Comparison of ENCODE assay signal across 33 cellular contexts in genomic region chrX:137646472-137646871, GRCh38.
"Had no signal": no experiment of that assay in that cellular context is flagged by ENCODE, and none has a peak within 500 bp of the region (broad histone marks: within the 10 kb centered on the region; RNA-seq: fewer than 3 reads in every experiment).

No MANE protein-coding gene starts in this region.

- H3K4me3 ChIP-seq: adrenal gland, body of pancreas, breast epithelium had no signal

- FAIRE-seq: TTC549 had no signal

- H3K27ac ChIP-seq: adrenal gland, body of pancreas, brain microvascular endothelial cell, breast epithelium, VCaP had no signal

- H3K36me3 Mint-ChIP-seq: activated CD8-positive, alpha-beta memory T cell treated with anti-CD3 and anti-CD28 coated beads, Interleukin-2, amount 10 ng/mL, durations not matched to agents 7 days and 5 days; activated naive CD4-positive, alpha-beta T cell treated with anti-CD3 and anti-CD28 coated beads, Interleukin-2, amount 10 ng/mL, durations not matched to agents 7 days and 5 days; activated naive CD4-positive, alpha-beta T cell treated with anti-CD3 and anti-CD28 coated beads, Interleukin-2, amount 50 U/mL, for 24 hours; activated naive CD8-positive, alpha-beta T cell treated with anti-CD3 and anti-CD28 coated beads for 36 hours had no signal

- ATAC-seq: activated CD8-positive, alpha-beta memory T cell treated with anti-CD3 and anti-CD28 coated beads, Interleukin-2, amount 10 ng/mL, durations not matched to agents 7 days and 5 days; activated CD8-positive, alpha-beta T cell treated with anti-CD3 and anti-CD28 coated beads, Interleukin-2, amount 10 ng/mL, durations not matched to agents 7 days and 5 days; body of pancreas had no signal

- H3K36me3 ChIP-seq: adrenal gland, brain microvascular endothelial cell, breast epithelium had no signal

- DNase-seq: activated B cell treated with CpG ODN at 0.5 μM for 24 hours; activated CD4-positive, alpha-beta memory T cell treated with anti-CD3 and anti-CD28 coated beads, Interleukin-2, amount 10 ng/mL, durations not matched to agents 7 days and 5 days; activated CD4-positive, alpha-beta T cell treated with anti-CD3 and anti-CD28 coated beads for 4 hours; activated CD4-positive, alpha-beta T cell treated with anti-CD3 and anti-CD28 coated beads, Interleukin-2, amount 10 ng/mL, durations not matched to agents 24 days and 14 days; activated CD4-positive, alpha-beta T cell treated with anti-CD3 and anti-CD28 coated beads, Interleukin-2, amount 50 U/mL, for 48 hours; activated CD4-positive, CD25-positive, alpha-beta regulatory T cell treated with anti-CD3 and anti-CD28 coated beads, Interleukin-2, amount 50 U/mL, for 72 hours; activated CD8-positive, alpha-beta memory T cell treated with anti-CD3 and anti-CD28 coated beads for 24 hours; activated CD8-positive, alpha-beta memory T cell treated with anti-CD3 and anti-CD28 coated beads, Interleukin-2, amount 10 ng/mL, durations not matched to agents 7 days and 5 days; activated CD8-positive, alpha-beta memory T cell treated with anti-CD3 and anti-CD28 coated beads, Interleukin-2, amount 50 U/mL, for 48 hours; activated CD8-positive, alpha-beta T cell treated with anti-CD3 and anti-CD28 coated beads, Interleukin-2, amount 10 ng/mL, durations not matched to agents 7 days and 5 days; activated effector memory CD4-positive, alpha-beta T cell treated with Interleukin-2 at 50 U/mL for 16 hours; activated gamma-delta T cell; activated naive CD4-positive, alpha-beta T cell treated with anti-CD3 and anti-CD28 coated beads, Interleukin-2, amount 10 ng/mL, durations not matched to agents 7 days and 5 days; activated naive CD4-positive, alpha-beta T cell treated with Interleukin-2 at 50 U/mL for 16 hours; activated naive CD8-positive, alpha-beta T cell treated with anti-CD3 and anti-CD28 coated beads for 36 hours; activated T-cell treated with anti-CD3 and anti-CD28 coated beads, Interleukin-2, amount 50 U/mL, for 24 hours; activated T-cell treated with anti-CD3 and anti-CD28 coated beads, Interleukin-2, amount 50 U/mL, for 48 hours; adrenal gland; amniotic stem cell; aorta; body of pancreas; brain microvascular endothelial cell; central memory CD4-positive, alpha-beta T cell; T-helper 1 cell; T-helper 2 cell; T-helper 9 cell had no signal

- H3K27me3 ChIP-seq: adrenal gland, body of pancreas, brain microvascular endothelial cell had no signal

- H3K9me3 Mint-ChIP-seq: activated B cell treated with CpG ODN at 0.5 μM for 24 hours; activated CD4-positive, alpha-beta memory T cell treated with anti-CD3 and anti-CD28 coated beads, Interleukin-2, amount 10 ng/mL, durations not matched to agents 7 days and 5 days; activated CD4-positive, alpha-beta T cell treated with anti-CD3 and anti-CD28 coated beads, Interleukin-2, amount 10 ng/mL, durations not matched to agents 24 days and 14 days; activated naive CD4-positive, alpha-beta T cell treated with anti-CD3 and anti-CD28 coated beads, Interleukin-2, amount 10 ng/mL, durations not matched to agents 7 days and 5 days; activated naive CD4-positive, alpha-beta T cell treated with anti-CD3 and anti-CD28 coated beads, Interleukin-2, amount 50 U/mL, for 24 hours; activated naive CD8-positive, alpha-beta T cell treated with anti-CD3 and anti-CD28 coated beads for 36 hours; activated T-cell treated with anti-CD3 and anti-CD28 coated beads, Interleukin-2, amount 50 U/mL, for 24 hours; activated T-helper 2 cell treated with anti-CD3 and anti-CD28 coated beads, Interferon-gamma antibody, Interleukin-2, Interleukin-4, amounts not matched to agents 10 μg/mL and 5 μg/mL and 100 μg/mL, durations not matched to agents 14 hours and 24 hours and 36 hours; T-helper 1 cell treated with Interleukin-12 subunit alpha and Interleukin-12 subunit beta and Interleukin-4 antibody, amounts not matched to agents 30 μg/mL and 1 μg/mL, for 36 hours; T-helper 2 cell treated with Interferon-gamma antibody and Interleukin-4, amounts not matched to agents 5 μg/mL and 100 μg/mL, for 36 hours had no signal

- H3K4me1 ChIP-seq: adrenal gland, body of pancreas, breast epithelium had no signal

- H3K9me3 ChIP-seq: adrenal gland, body of pancreas, breast epithelium had no signal

- H3K27ac Mint-ChIP-seq: activated B cell treated with CpG ODN at 0.5 μM for 24 hours; activated CD4-positive, alpha-beta memory T cell treated with anti-CD3 and anti-CD28 coated beads, Interleukin-2, amount 10 ng/mL, durations not matched to agents 7 days and 5 days; activated CD4-positive, alpha-beta T cell treated with anti-CD3 and anti-CD28 coated beads, Interleukin-2, amount 10 ng/mL, durations not matched to agents 24 days and 14 days; activated CD8-positive, alpha-beta memory T cell treated with anti-CD3 and anti-CD28 coated beads, Interleukin-2, amount 10 ng/mL, durations not matched to agents 7 days and 5 days; activated CD8-positive, alpha-beta T cell treated with anti-CD3 and anti-CD28 coated beads, Interleukin-2, amount 10 ng/mL, durations not matched to agents 7 days and 5 days; activated naive CD4-positive, alpha-beta T cell treated with anti-CD3 and anti-CD28 coated beads, Interleukin-2, amount 10 ng/mL, durations not matched to agents 7 days and 5 days; activated naive CD4-positive, alpha-beta T cell treated with anti-CD3 and anti-CD28 coated beads, Interleukin-2, amount 50 U/mL, for 24 hours; activated naive CD8-positive, alpha-beta T cell treated with anti-CD3 and anti-CD28 coated beads for 36 hours; activated T-cell treated with anti-CD3 and anti-CD28 coated beads, Interleukin-2, amount 50 U/mL, for 24 hours; activated T-helper 2 cell treated with anti-CD3 and anti-CD28 coated beads, Interferon-gamma antibody, Interleukin-2, Interleukin-4, amounts not matched to agents 10 μg/mL and 5 μg/mL and 100 μg/mL, durations not matched to agents 14 hours and 24 hours and 36 hours; T-helper 1 cell treated with Interleukin-12 subunit alpha and Interleukin-12 subunit beta and Interleukin-4 antibody, amounts not matched to agents 30 μg/mL and 1 μg/mL, for 36 hours; T-helper 2 cell treated with Interferon-gamma antibody and Interleukin-4, amounts not matched to agents 5 μg/mL and 100 μg/mL, for 36 hours had no signal
